Comparison of ENCODE assay signal across 7 cellular contexts in genomic region chrX:112841820-112842157, GRCh38. TPM values are rescaled to one million over a fixed set of nuclear protein-coding genes. Genes with fewer than 3 reads are reported as not detected.
A peak's percentile ranks its signal among the peaks of the same experiment; 100 is the strongest.
DNase-seq lines count a peak whose midpoint lies in the region; ATAC-seq lines count a peak whose summit lies in the region.

No MANE protein-coding gene starts in this region.

- no peak overlapping the region for H3K27ac Mint-ChIP-seq in activated CD4-positive, alpha-beta memory T cell treated with anti-CD3 and anti-CD28 coated beads, Interleukin-2, amount 10 ng/mL, durations not matched to agents 7 days and 5 days
- H3K27ac Mint-ChIP-seq in stimulated activated naive CD8-positive, alpha-beta T cell treated with anti-CD3 and anti-CD28 coated beads, Interleukin-15, amount 100 ng/mL, for 72 hours, result no peak overlapping the region

- no peak overlapping the region for H3K9ac ChIP-seq in iPS-20b (ENCODE audit: low read depth, low read length)

- peaks cover 32% of the 10 kb centered on the region for H3K27me3 ChIP-seq in iPS-20b (ENCODE audit: insufficient read depth, low read length)

- H3K4me1 Mint-ChIP-seq in activated CD4-positive, alpha-beta memory T cell treated with anti-CD3 and anti-CD28 coated beads, Interleukin-2, amount 10 ng/mL, durations not matched to agents 7 days and 5 days, result peaks cover 19% of the 10 kb centered on the region
- H3K4me1 Mint-ChIP-seq in stimulated activated naive CD8-positive, alpha-beta T cell treated with anti-CD3 and anti-CD28 coated beads, Interleukin-15, amount 100 ng/mL, for 72 hours, result peaks cover 17% of the 10 kb centered on the region

- H3K4me1 ChIP-seq in iPS-20b (ENCODE audit: insufficient read depth, low read length), result peaks cover 8% of the 10 kb centered on the region; the same call in 1 of the 2 replicates

- no peaks in the 10 kb centered on the region for H3K36me3 Mint-ChIP-seq in activated CD4-positive, alpha-beta memory T cell treated with anti-CD3 and anti-CD28 coated beads, Interleukin-2, amount 10 ng/mL, durations not matched to agents 7 days and 5 days (ENCODE audit: low read depth)

- H3K27ac ChIP-seq in iPS-20b (ENCODE audit: low read length), result no peak overlapping the region

- DNase-seq in activated CD4-positive, alpha-beta memory T cell treated with anti-CD3 and anti-CD28 coated beads, Interleukin-2, amount 10 ng/mL, durations not matched to agents 7 days and 5 days, result no peak
- DNase-seq in stimulated activated naive CD8-positive, alpha-beta T cell treated with anti-CD3 and anti-CD28 coated beads, Interleukin-15, amount 100 ng/mL, for 72 hours, result no peak
- DNase-seq in middle frontal gyrus (ENCODE audit: extremely low spot score, low spot score), result no peak
- no peak for DNase-seq in stimulated activated CD4-positive, alpha-beta T cell treated with anti-CD3 and anti-CD28 coated beads, Interleukin-2, amount 100 ng/mL, for 24 hours

- peak overlapping the region; percentile 56; the same call in 1 of the 2 replicates for H3K4me3 ChIP-seq in iPS-20b (ENCODE audit: low read length)

- ATAC-seq in HG02610 (IDR thresholded peaks at IDR 0.05; ENCODE audit: unreplicated experiment) (peak; percentile 18), GM21526 (IDR thresholded peaks at IDR 0.05; ENCODE audit: low FRiP score, unreplicated experiment) (no peak)
- peak; percentile 37 for ATAC-seq in stimulated activated naive CD8-positive, alpha-beta T cell treated with anti-CD3 and anti-CD28 coated beads, Interleukin-15, amount 100 ng/mL, for 72 hours

- H3K36me3 ChIP-seq in iPS-20b (ENCODE audit: insufficient read depth, low read depth, low read length), result no peaks in the 10 kb centered on the region

- CTCF ChIA-PET in activated CD4-positive, alpha-beta memory T cell treated with anti-CD3 and anti-CD28 coated beads, Interleukin-2, amount 10 ng/mL, durations not matched to agents 7 days and 5 days (lab: Charles Lee), result no interaction called here

- peak overlapping the region; percentile 75 for H3K4me3 Mint-ChIP-seq in activated CD4-positive, alpha-beta memory T cell treated with anti-CD3 and anti-CD28 coated beads, Interleukin-2, amount 10 ng/mL, durations not matched to agents 7 days and 5 days
- H3K4me3 Mint-ChIP-seq in stimulated activated naive CD8-positive, alpha-beta T cell treated with anti-CD3 and anti-CD28 coated beads, Interleukin-15, amount 100 ng/mL, for 72 hours, result peak overlapping the region; percentile 35 to 89

- H3K9me3 Mint-ChIP-seq in activated CD4-positive, alpha-beta memory T cell treated with anti-CD3 and anti-CD28 coated beads, Interleukin-2, amount 10 ng/mL, durations not matched to agents 7 days and 5 days, result no peaks in the 10 kb centered on the region
- H3K9me3 Mint-ChIP-seq in stimulated activated naive CD8-positive, alpha-beta T cell treated with anti-CD3 and anti-CD28 coated beads, Interleukin-15, amount 100 ng/mL, for 72 hours, result no peaks in the 10 kb centered on the region

- peaks cover 17% of the 10 kb centered on the region for H3K27me3 Mint-ChIP-seq in activated CD4-positive, alpha-beta memory T cell treated with anti-CD3 and anti-CD28 coated beads, Interleukin-2, amount 10 ng/mL, durations not matched to agents 7 days and 5 days
- peaks cover 12% of the 10 kb centered on the region for H3K27me3 Mint-ChIP-seq in stimulated activated naive CD8-positive, alpha-beta T cell treated with anti-CD3 and anti-CD28 coated beads, Interleukin-15, amount 100 ng/mL, for 72 hours

- no peaks in the 10 kb centered on the region for H3K9me3 ChIP-seq in iPS-20b (ENCODE audit: insufficient read depth, low read depth, low read length)

- POLR2A ChIA-PET in activated CD4-positive, alpha-beta memory T cell treated with anti-CD3 and anti-CD28 coated beads, Interleukin-2, amount 10 ng/mL, durations not matched to agents 7 days and 5 days (lab: Charles Lee), result interaction anchor here (1.2 to 1.3 kb wide), 2 partner anchors 10 to 162 kb away, joined by 4 to 6 read pairs; partner anchors contain the start of gene LHFPL1

RNA-seq across cellular contexts. Expression of gene AMOT, which starts 1.2 kb away (rescaled TPM):
- under 1 TPM; 0.28 to 0.35 TPM for total RNA-seq in activated CD4-positive, alpha-beta memory T cell treated with anti-CD3 and anti-CD28 coated beads, Interleukin-2, amount 10 ng/mL, durations not matched to agents 7 days and 5 days
